Comparison of ENCODE assay signal across 20 cellular contexts in genomic region chr7:39911167-39911566, GRCh38. TPM values are rescaled to one million over a fixed set of nuclear protein-coding genes. Genes with fewer than 3 reads are reported as not detected.
A peak's percentile ranks its signal among the peaks of the same experiment; 100 is the strongest.
DNase-seq lines count a peak whose midpoint lies in the region; ATAC-seq, FAIRE-seq and TF ChIP-seq lines count a peak whose summit lies in the region.
"Had no signal": no experiment of that assay in that cellular context is flagged by ENCODE, and none has a peak within 500 bp of the region (broad histone marks: within the 10 kb centered on the region; RNA-seq: fewer than 3 reads in every experiment).

No MANE protein-coding gene starts in this region.

- no peak for TF ChIP-seq POLR2A in A549 (IDR thresholded peaks at IDR 0.05; ENCODE audit: low read length)
- no peak for TF ChIP-seq POLR2A in HCT116 (IDR thresholded peaks at IDR 0.05; ENCODE audit: borderline replicate concordance, extremely low read depth, insufficient read depth, insufficient read length)

- H2AFZ ChIP-seq in HCT116 (ENCODE audit: low read depth, low read length, poor library complexity, severe bottlenecking), result no peak overlapping the region

- no peak for DNase-seq in A549 (ENCODE audit: low read depth in 1 of 2, low spot score in 1 of 2)
- DNase-seq in HCT116 (ENCODE audit: low read depth, low spot score), result no peak
- DNase-seq in amniotic epithelial cell (ENCODE audit: low read depth), result peak; percentile 21
- peak; percentile 11 for DNase-seq in foreskin melanocyte
- no peak for DNase-seq in NCI-H2107 treated with DMSO at 0.1 percent for 48 hours (lab: John Stamatoyannopoulos, UW; ENCODE audit: unreplicated experiment)
- no peak for DNase-seq in hippocampal formation (lab: John Stamatoyannopoulos, UW)
- DNase-seq: GDM1; KBM-7; MM.1S; NCI-H1048; NCI-H1417 treated with DMSO at 0.1 percent for 48 hours; NCI-H187 treated with DMSO at 0.1 percent for 48 hours; NCI-H2107; NK-92 treated with Interleukin-12 subunit alpha and Interleukin-12 subunit beta, amount 100 ng/mL, for 24 hours; Peyer's patch had no signal

- TF ChIP-seq EP300 in A549 (IDR thresholded peaks at IDR 0.05), result no peak

- no peak for TF ChIP-seq CTCF in A549 (IDR thresholded peaks at IDR 0.05)
- TF ChIP-seq CTCF in HCT116 (IDR thresholded peaks at IDR 0.05 in 2 of 3, conservative IDR thresholded peaks at IDR 0.05 in 1 of 3; ENCODE audit: borderline replicate concordance in 1 of 3, insufficient read depth in 1 of 3, low read depth in 2 of 3, low read length in 2 of 3), result no peak

- H3K9me2 ChIP-seq in HCT116 (ENCODE audit: insufficient read depth), result no peaks in the 10 kb centered on the region

- H3K27me3 ChIP-seq in HCT116 (ENCODE audit: insufficient read depth, low read length), result no peaks in the 10 kb centered on the region
- H3K27me3 ChIP-seq: Peyer's patch, SJSA1 had no signal

- H3K4me3 ChIP-seq in A549 (no peak overlapping the region), HCT116 (replicated peaks in 1 of 2; ENCODE audit: low read depth in 1 of 2, low read length in 2 of 2) (no peak overlapping the region)
- H3K4me3 ChIP-seq: Peyer's patch, SJSA1 had no signal

- no peak overlapping the region for H3K27ac ChIP-seq in A549
- no peak overlapping the region for H3K27ac ChIP-seq in HCT116 (ENCODE audit: low read depth, low read length)
- H3K27ac ChIP-seq: Peyer's patch, SJSA1 had no signal

- H3K9ac ChIP-seq in HCT116 (ENCODE audit: low read length), result no peak overlapping the region

- H3K9me3 ChIP-seq in A549, result no peaks in the 10 kb centered on the region
- no peaks in the 10 kb centered on the region for H3K9me3 ChIP-seq in HCT116 (ENCODE audit: control insufficient read depth in 1 of 2, insufficient read depth in 1 of 2, low read depth in 1 of 2, low read length in 2 of 2)
- H3K9me3 ChIP-seq: Peyer's patch, SJSA1 had no signal

- no peaks in the 10 kb centered on the region for H3K36me3 ChIP-seq in HCT116 (ENCODE audit: control insufficient read depth in 1 of 2, insufficient read depth in 2 of 2, low read length in 2 of 2)
- H3K36me3 ChIP-seq: Peyer's patch, SJSA1 had no signal

- H3K79me2 ChIP-seq in HCT116 (ENCODE audit: insufficient read depth, low read length), result no peaks in the 10 kb centered on the region

- RAD21 ChIA-PET in HCT116 (lab: Charles Lee; ENCODE audit: low non-redundant PET in 1 of 2, low total read pairs in 2 of 2, uncharacterized antibody in 2 of 2, unreplicated experiment in 2 of 2), result no interaction called here

- H3K4me2 ChIP-seq in A549 (no peak overlapping the region), HCT116 (ENCODE audit: low read length) (no peak overlapping the region)

- POLR2A ChIA-PET in A549 (lab: Yijun Ruan, JAX), result no interaction called here
- POLR2A ChIA-PET in HCT116 (lab: Charles Lee), result no interaction called here

- H3K4me1 ChIP-seq in A549 (no peaks in the 10 kb centered on the region), HCT116 (ENCODE audit: control insufficient read depth in 1 of 2, insufficient read depth in 2 of 2, low read length in 2 of 2) (no peaks in the 10 kb centered on the region)
- H3K4me1 ChIP-seq: Peyer's patch had no signal

- no TSS peak for BruUV-seq in HCT116 (replicated peaks; lab: Mats Ljungman, UMichigan)

- no peaks in the 10 kb centered on the region for H4K20me1 ChIP-seq in HCT116 (ENCODE audit: insufficient read depth)

- no peak for TF ChIP-seq RAD21 in A549 (conservative IDR thresholded peaks at IDR 0.05 in 1 of 2, IDR thresholded peaks at IDR 0.05 in 1 of 2)
- no peak for TF ChIP-seq RAD21 in HCT116 (IDR thresholded peaks at IDR 0.05; ENCODE audit: low read depth)

- WGBS in A549 (ENCODE audit: missing lambda C conversion rate), result 42% methylated on average over 2 of the region's 2 CpGs

- CTCF ChIA-PET in A549 (lab: Yijun Ruan, JAX), result interaction anchor here (3.4 kb wide), 1 partner anchor 14 kb away, joined by 23 read pairs; no protein-coding TSS in a partner anchor
- CTCF ChIA-PET in HCT116 (lab: Charles Lee), result interaction anchor here (2.8 kb wide), 1 partner anchor 15 kb away, joined by 17 read pairs; no protein-coding TSS in a partner anchor

- intact Hi-C loops in HCT116 (cut with micrococcal nuclease), result no loop called here

- no peak for FAIRE-seq in A549 (lab: Jason Lieb, UNC)
- FAIRE-seq: GM18507, H1 had no signal

- ATAC-seq in A549, result peak; percentile 30 to 47; a peak in 2 of 6 replicates
- ATAC-seq in HCT116, result peak; percentile 55; the same call in 1 of the 2 replicates
- no peak for ATAC-seq in GM19324 (IDR thresholded peaks at IDR 0.05; ENCODE audit: low FRiP score, unreplicated experiment)
- ATAC-seq in HG02870 (IDR thresholded peaks at IDR 0.05; ENCODE audit: unreplicated experiment), result no peak

TF ChIP-seq in A549, 52 proteins besides CTCF, POLR2A, EP300 and RAD21 (continues in another document):
- TF ChIP-seq CHD4 (IDR thresholded peaks at IDR 0.05; ENCODE audit: borderline replicate concordance), result no peak
- TF ChIP-seq RFX5 (IDR thresholded peaks at IDR 0.05), result no peak
- TF ChIP-seq ZC3H11A (IDR thresholded peaks at IDR 0.05), result no peak
- TF ChIP-seq HOXB13 (CRISPR knock-in tag; IDR thresholded peaks at IDR 0.05; ENCODE audit: low read depth), result no peak
- TF ChIP-seq REST (IDR thresholded peaks at IDR 0.05), result no peak
- TF ChIP-seq TFCP2L1 (CRISPR knock-in tag; IDR thresholded peaks at IDR 0.05), result no peak
- TF ChIP-seq HEYL (CRISPR knock-in tag; IDR thresholded peaks at IDR 0.05), result no peak
- no peak for TF ChIP-seq EHF (CRISPR knock-in tag; IDR thresholded peaks at IDR 0.05)
- no peak for TF ChIP-seq ZSCAN20 (CRISPR knock-in tag; IDR thresholded peaks at IDR 0.05)
- TF ChIP-seq JUNB (IDR thresholded peaks at IDR 0.05), result no peak

TF ChIP-seq in HCT116, 20 proteins besides CTCF, POLR2A, EP300 and RAD21:
- TF ChIP-seq CBX3 (IDR thresholded peaks at IDR 0.05; ENCODE audit: low read depth) (no peak), SP1 (IDR thresholded peaks at IDR 0.05; ENCODE audit: low read depth) (no peak), SIN3A (IDR thresholded peaks at IDR 0.05; ENCODE audit: low read depth) (no peak)

RNA-seq across cellular contexts. Expression of gene CDK13, which starts 38.9 kb away (rescaled TPM):
- polyA plus RNA-seq in A549 (2011; rRNA removed), result 39.6 and 46.5 TPM in 2 replicates
- polyA plus RNA-seq in A549 (2012; cell fraction: cytosol; rRNA removed), result 9.4 and 11.0 TPM in 2 replicates
- polyA plus RNA-seq in A549 (2012; cell fraction: nucleus; rRNA removed), result 16.7 and 16.9 TPM in 2 replicates
- 17.7 to 18.2 TPM (median 17.9 TPM) in 3 replicates for polyA plus RNA-seq in A549 (2017; fragmentation: RNase III; extraction: RNeasy Plus Mini Kit Qiagen cat#74134 plus additional on column Dnase treatment)
- polyA minus RNA-seq in A549 (2011; rRNA and poly(A)+ RNA removed), result 47.5 and 61.1 TPM in 2 replicates
- 28.8 TPM for total RNA-seq in HCT116 (2021; ENCODE audit: unreplicated experiment)
- polyA plus RNA-seq in HCT116 (2012), result 15.0 and 16.0 TPM in 2 replicates

Comparison
In these comparisons a context has a peak if more than half of its experiments do, and no peak if none do; other contexts are left out.
1. ATAC-seq: peak in A549 (2 of 2) and HCT116 (single experiment); none in GM19324 (single experiment) and HG02870 (single experiment).
2. DNase-seq: peak in amniotic epithelial cell (single experiment) and foreskin melanocyte (single experiment); none in A549 (0 of 2), HCT116 (single experiment), NCI-H2107 treated with DMSO at 0.1 percent for 48 hours (single experiment) and hippocampal formation (0 of 2).